8 cellular contexts compared by ENCODE assay signal in the genomic region with DNA sequence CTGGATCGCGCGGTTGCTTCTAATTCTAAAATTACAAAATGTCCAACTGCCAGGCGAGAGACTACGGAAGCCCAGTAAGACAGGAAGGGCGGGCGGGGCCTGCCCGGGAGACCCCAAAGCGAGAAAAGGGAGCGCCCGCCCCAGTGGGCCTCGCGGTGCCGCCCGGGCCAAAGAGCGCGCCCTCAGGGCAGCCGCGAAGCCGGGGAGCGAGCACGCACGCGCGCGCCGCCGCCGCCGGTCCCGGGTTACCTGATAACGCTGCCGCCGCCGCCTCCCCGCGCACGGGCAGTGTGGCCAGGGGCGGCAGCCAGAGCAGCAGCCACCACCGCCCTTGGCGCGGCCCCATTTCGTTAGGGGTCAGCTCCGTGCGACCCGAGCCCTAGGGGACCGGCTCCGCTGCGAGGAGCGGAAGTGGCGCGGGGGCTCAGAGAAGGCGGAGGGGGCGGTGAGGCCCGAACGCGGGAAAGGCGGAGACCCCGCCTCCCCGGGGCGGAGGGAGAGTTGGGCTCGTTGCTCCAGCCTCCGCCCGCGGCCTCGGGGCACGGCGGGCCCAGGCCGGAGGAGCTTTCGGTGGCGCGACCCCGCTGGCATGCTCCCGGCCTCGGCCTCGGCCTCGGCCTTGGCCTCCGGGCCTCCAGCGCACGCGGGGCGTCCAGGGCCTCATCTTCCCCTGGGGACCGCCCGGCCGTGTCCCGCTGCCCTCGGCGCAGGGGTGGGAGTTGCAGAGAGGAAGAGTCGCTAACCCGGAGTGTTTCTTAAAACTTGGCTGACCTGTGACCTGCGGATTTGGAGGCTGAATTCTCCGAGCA. TPM values are rescaled to one million over a fixed set of nuclear protein-coding genes. Genes with fewer than 3 reads are reported as not detected.
DNase-seq lines count a peak whose midpoint lies in the region; ATAC-seq and TF ChIP-seq lines count a peak whose summit lies in the region.

A gene with protein sequence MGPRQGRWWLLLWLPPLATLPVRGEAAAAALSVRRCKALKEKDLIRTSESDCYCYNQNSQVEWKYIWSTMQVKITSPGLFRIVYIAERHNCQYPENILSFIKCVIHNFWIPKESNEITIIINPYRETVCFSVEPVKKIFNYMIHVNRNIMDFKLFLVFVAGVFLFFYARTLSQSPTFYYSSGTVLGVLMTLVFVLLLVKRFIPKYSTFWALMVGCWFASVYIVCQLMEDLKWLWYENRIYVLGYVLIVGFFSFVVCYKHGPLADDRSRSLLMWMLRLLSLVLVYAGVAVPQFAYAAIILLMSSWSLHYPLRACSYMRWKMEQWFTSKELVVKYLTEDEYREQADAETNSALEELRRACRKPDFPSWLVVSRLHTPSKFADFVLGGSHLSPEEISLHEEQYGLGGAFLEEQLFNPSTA (minus strand): TSS at position 413 of the 809 bp plus-strand sequence. CDS start 67 bp downstream, at position 346.

- H3K27ac ChIP-seq in VCaP, result peak within 1 kb of the TSS; percentile 84
- H3K27ac ChIP-seq in breast epithelium, result peak within 1 kb of the TSS; percentile 93 to 98

- H3K9me3 ChIP-seq in breast epithelium, result peaks cover 0 to 18% of the 10 kb centered on the region in 2 donors

- no peaks in the 10 kb centered on the region for H3K27me3 ChIP-seq in breast epithelium

- peak within 1 kb of the TSS; percentile 61 to 81 (median 66) for H3K4me3 ChIP-seq in breast epithelium

- TF ChIP-seq CTCF in VCaP (conservative IDR thresholded peaks at IDR 0.05) (no peak), breast epithelium (IDR thresholded peaks at IDR 0.05) (no peak)

- peak; percentile 39 for TF ChIP-seq POLR2A in breast epithelium (IDR thresholded peaks at IDR 0.05)

- no peaks in the 10 kb centered on the region for H3K36me3 ChIP-seq in breast epithelium

- H3K4me1 ChIP-seq in breast epithelium, result no peaks in the 10 kb centered on the region

- intact Hi-C loops in breast epithelium (cut with DNase I; ENCODE audit: low total_unique reads), result loop anchor here (5.0 kb wide), 1 partner anchor 123 kb away; no protein-coding TSS in a partner anchor

- ATAC-seq in HG02885 (IDR thresholded peaks at IDR 0.05; ENCODE audit: poor library complexity, unreplicated experiment), result peak; percentile 70

- peak; percentile 52 to 67 for DNase-seq in NCI-H524 (lab: John Stamatoyannopoulos, UW)
- no peak for DNase-seq in NCI-H524 treated with DMSO at 0.1 percent for 48 hours (lab: John Stamatoyannopoulos, UW)
- DNase-seq in NCI-H2081 (lab: John Stamatoyannopoulos, UW), result peak; percentile 89 to 91
- peak; percentile 49 to 57 for DNase-seq in breast epithelium (ENCODE audit: low spot score in 2 of 2)
- DNase-seq in iPS-NIHi7 (ENCODE audit: extremely low spot score), result peak; percentile 91
- peak; percentile 67 to 79 for DNase-seq in stimulated activated CD4-positive, alpha-beta T cell treated with anti-CD3 and anti-CD28 coated beads, Interleukin-12 subunit alpha, Interleukin-12 subunit beta, amount 100 ng/mL, for 24 hours (ENCODE audit: low read depth in 2 of 2)

RNA-seq across cellular contexts. Expression of the gene that starts here (rescaled TPM):
- 1 to 10 TPM; 4.5 to 6.6 (median 5.2) TPM for total RNA-seq in breast epithelium
